Comparison of ENCODE assay signal across 8 cellular contexts in the genomic region with DNA sequence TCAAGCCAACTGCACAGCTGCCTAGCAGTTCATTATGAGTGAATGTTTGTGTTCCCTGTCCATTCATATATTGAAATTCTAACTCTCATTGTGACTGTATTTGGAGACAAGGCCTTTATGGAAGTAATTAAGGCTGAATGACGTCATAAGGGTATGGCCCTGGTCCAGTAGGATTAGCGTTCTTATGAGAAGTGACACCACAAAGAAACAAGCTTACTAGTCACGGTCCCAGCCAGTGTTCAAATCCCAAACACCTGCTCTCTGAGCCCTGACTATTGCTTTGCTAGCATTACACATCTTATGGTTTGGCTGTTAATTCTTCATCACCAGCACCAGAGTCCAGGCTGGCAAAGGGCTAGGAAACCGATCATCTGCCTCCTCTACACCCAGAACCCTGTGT. TPM values are rescaled to one million over a fixed set of nuclear protein-coding genes. Genes with fewer than 3 reads are reported as not detected.
A peak's percentile ranks its signal among the peaks of the same experiment; 100 is the strongest.
DNase-seq lines count a peak whose midpoint lies in the region; ATAC-seq and TF ChIP-seq lines count a peak whose summit lies in the region.

No MANE protein-coding gene starts in this region.

- H3K9me3 ChIP-seq in DND-41 (ENCODE audit: insufficient read depth, low read length, severe bottlenecking) (no peaks in the 10 kb centered on the region), neural progenitor cell (ENCODE audit: low read depth) (no peaks in the 10 kb centered on the region)

- TF ChIP-seq CTCF in DND-41 (IDR thresholded peaks at IDR 0.05; ENCODE audit: borderline replicate concordance, extremely low read depth, low read length, poor library complexity, severe bottlenecking) (no peak), cardiac fibroblast (IDR thresholded peaks at IDR 0.05; ENCODE audit: low read depth, low read length) (no peak), neural progenitor cell (IDR thresholded peaks at IDR 0.05) (no peak)

- peaks cover 25% of the 10 kb centered on the region for H3K4me1 ChIP-seq in DND-41 (ENCODE audit: insufficient read depth, low read length)
- H3K4me1 ChIP-seq in neural progenitor cell: peaks cover 14% of the 10 kb centered on the region

- peaks cover 14% of the 10 kb centered on the region for H3K27me3 Mint-ChIP-seq in neural progenitor cell (ENCODE audit: insufficient read depth, low read depth)

- peaks cover 24% of the 10 kb centered on the region for H3F3A ChIP-seq in neural progenitor cell (ENCODE audit: low read depth)

- peak overlapping the region; percentile 70 for H3K9ac ChIP-seq in DND-41 (ENCODE audit: low read depth, low read length)
- peak overlapping the region; percentile 82 for H3K9ac ChIP-seq in neural progenitor cell

- H3K36me3 Mint-ChIP-seq in neural progenitor cell: peaks cover 3% of the 10 kb centered on the region

- H3K36me3 ChIP-seq in DND-41 (ENCODE audit: insufficient read depth, low read length) (peaks cover 14% of the 10 kb centered on the region), neural progenitor cell (no peaks in the 10 kb centered on the region)

- H4K20me1 ChIP-seq in DND-41 (ENCODE audit: insufficient read depth, low read length): peaks cover 21% of the 10 kb centered on the region
- H4K20me1 ChIP-seq in neural progenitor cell (ENCODE audit: low read depth): peaks cover 28% of the 10 kb centered on the region

- H3K27ac Mint-ChIP-seq in neural progenitor cell: peak overlapping the region; percentile 98

- H2AFZ ChIP-seq in DND-41 (ENCODE audit: low read depth, low read length) (no peak overlapping the region), neural progenitor cell (replicated peaks) (no peak overlapping the region)

- H3K9me3 Mint-ChIP-seq in neural progenitor cell: no peaks in the 10 kb centered on the region

- H3K4me3 ChIP-seq in DND-41 (ENCODE audit: low read depth in 1 of 2, low read length in 2 of 2) (peak overlapping the region; percentile 59 to 90; a peak in 3 of 4 replicates), cardiac fibroblast (replicated peaks in 1 of 2; ENCODE audit: low read depth in 2 of 2, low read length in 2 of 2) (peak overlapping the region; percentile 92 to 97), neural progenitor cell (peak overlapping the region; percentile 77)

- H3K27me3 ChIP-seq in DND-41 (ENCODE audit: insufficient read depth, low read length, poor library complexity): no peaks in the 10 kb centered on the region
- no peaks in the 10 kb centered on the region for H3K27me3 ChIP-seq in neural progenitor cell

- no peak for DNase-seq in DND-41
- peak; percentile 69 for DNase-seq in MV-4-11 (lab: John Stamatoyannopoulos, UW)
- peak; percentile 58 to 81 for DNase-seq in cardiac fibroblast (ENCODE audit: low read depth in 2 of 2)
- peak; percentile 28 for DNase-seq in neural progenitor cell (ENCODE audit: low spot score)
- no peak for DNase-seq in stimulated activated naive CD4-positive, alpha-beta T cell (lab: John Stamatoyannopoulos, UW)
- no peak for DNase-seq in LoVo (ENCODE audit: low spot score)
- no peak for DNase-seq in NCI-H1694 treated with DMSO at 0.1 percent for 48 hours (lab: John Stamatoyannopoulos, UW)

- peaks cover 85% of the 10 kb centered on the region for H3K79me2 ChIP-seq in DND-41 (ENCODE audit: insufficient read depth, low read length)
- peaks cover 83% of the 10 kb centered on the region for H3K79me2 ChIP-seq in neural progenitor cell (ENCODE audit: low read depth)

- ATAC-seq in DND-41 (ENCODE audit: insufficient read depth, low read depth): no peak
- no peak for ATAC-seq in GM21528 (IDR thresholded peaks at IDR 0.05; ENCODE audit: low FRiP score, unreplicated experiment)

- peak overlapping the region; percentile 99 for H3K4me3 Mint-ChIP-seq in neural progenitor cell

- H3K27ac ChIP-seq in DND-41 (ENCODE audit: low read length): peak overlapping the region; percentile 87
- no peak overlapping the region for H3K27ac ChIP-seq in neural progenitor cell

- H3K4me2 ChIP-seq in DND-41 (ENCODE audit: insufficient read depth, low read length): peak overlapping the region; percentile 81
- H3K4me2 ChIP-seq in neural progenitor cell: peak overlapping the region; percentile 91

- H3K4me1 Mint-ChIP-seq in neural progenitor cell: peaks cover 21% of the 10 kb centered on the region

RNA-seq across cellular contexts. Expression of a gene that starts 2.2 kb away (rescaled TPM):
- total RNA-seq in neural progenitor cell (ENCODE audit: low replicate concordance): 3.7 and 14.7 TPM in 2 replicates

RNA-seq across cellular contexts. Expression of a gene that starts 2.4 kb away (rescaled TPM):
- total RNA-seq in neural progenitor cell (ENCODE audit: low replicate concordance): 7.5 and 31.2 TPM in 2 replicates

RNA-seq across cellular contexts. Expression of a gene that starts 16.9 kb away (rescaled TPM):
- 2.3 and 7.7 TPM in 2 replicates for total RNA-seq in neural progenitor cell (ENCODE audit: low replicate concordance)

RNA-seq across cellular contexts. Expression of a gene that starts 22.7 kb away (rescaled TPM):
- total RNA-seq in neural progenitor cell (ENCODE audit: low replicate concordance): 95.9 and 137 TPM in 2 replicates

RNA-seq across cellular contexts. Expression of a gene that starts 36.3 kb away (rescaled TPM):
- total RNA-seq in neural progenitor cell (ENCODE audit: low replicate concordance): 19.8 and 38.1 TPM in 2 replicates

Comparison
In these comparisons a context has a peak if more than half of its experiments do, and no peak if none do; other contexts are left out.
1. DNase-seq: peak in MV-4-11 (single experiment), cardiac fibroblast (2 of 2) and neural progenitor cell (single experiment); none in DND-41 (single experiment), stimulated activated naive CD4-positive, alpha-beta T cell (0 of 6), LoVo (single experiment) and NCI-H1694 treated with DMSO at 0.1 percent for 48 hours (single experiment).
2. Peak in every context shown above with its lines, with median percentiles within 50 percentile points of each other: H3K4me3 ChIP-seq.